ENCODE assay signal across 8 cellular contexts in the genomic region with DNA sequence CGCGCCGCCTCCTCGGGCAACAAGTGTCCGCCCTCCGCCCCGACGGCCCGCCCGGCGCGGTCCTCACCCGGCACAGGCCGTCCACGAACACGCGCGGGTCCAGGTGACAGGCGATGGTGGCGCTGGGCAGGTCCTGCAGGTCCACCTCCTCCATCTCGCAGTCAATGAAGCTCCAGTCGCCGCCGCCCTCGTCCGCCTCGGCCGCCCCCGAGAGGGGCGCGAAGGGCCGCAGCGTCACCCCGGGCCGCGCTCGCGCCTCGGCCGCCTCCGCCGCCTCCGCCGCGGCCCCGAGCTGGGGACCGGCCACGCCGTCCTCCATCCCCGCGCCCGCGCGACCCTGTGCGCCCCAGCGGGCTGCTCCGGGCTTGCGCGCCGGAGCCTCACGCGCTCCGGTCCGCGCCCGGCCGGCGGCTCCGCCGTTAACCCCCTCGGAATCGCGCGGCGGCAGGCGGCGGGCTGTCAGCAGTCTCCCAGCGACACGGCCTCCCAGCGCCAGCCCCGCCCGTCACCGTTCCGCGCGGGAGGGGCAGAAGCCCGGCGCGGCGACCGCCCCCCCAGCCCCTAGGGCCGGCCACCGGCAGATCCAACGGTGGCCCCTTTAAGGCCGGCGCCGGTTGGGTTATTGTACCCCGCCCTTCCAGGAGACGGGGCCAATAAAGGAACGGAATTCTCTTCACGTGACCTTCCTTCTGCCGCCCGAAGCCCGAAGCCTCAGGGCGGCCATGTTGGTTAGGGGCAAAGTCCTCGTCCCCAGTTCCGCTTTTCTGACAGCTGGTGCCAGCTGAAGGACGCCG. TPM values are rescaled to one million over a fixed set of nuclear protein-coding genes. Genes with fewer than 3 reads are reported as not detected.
DNase-seq lines count a peak whose midpoint lies in the region; ATAC-seq and TF ChIP-seq lines count a peak whose summit lies in the region.

Gene RCAN1 (minus strand): TSS at position 421 of the 794 bp plus-strand sequence. CDS start 102 bp downstream, at position 319.

- DNase-seq in GM12865 (ENCODE audit: low read depth), result peak; percentile 96
- DNase-seq in NCI-H1105 treated with DMSO at 0.1 percent for 48 hours (lab: John Stamatoyannopoulos, UW), result peak; percentile 94
- peak; percentile 66 for DNase-seq in activated naive CD8-positive, alpha-beta T cell treated with anti-CD3 and anti-CD28 coated beads, Interleukin-2, amount 50 U/mL, for 16 hours (ENCODE audit: low read depth, low spot score)
- DNase-seq in head of caudate nucleus, result peak; percentile 87 to 98 (median 94)
- peak; percentile 94 for DNase-seq in osteocyte (ENCODE audit: extremely low spot score, unreplicated experiment)
- peak; percentile 72 for DNase-seq in thoracic aorta (ENCODE audit: low spot score)

- H4K20me1 ChIP-seq in SU-DHL-6 (ENCODE audit: low read depth, low read length), result no peaks in the 10 kb centered on the region

- peak within 1 kb of the TSS; percentile 86 for H3K27ac Mint-ChIP-seq in osteocyte (ENCODE audit: unreplicated experiment)

- H3K4me1 Mint-ChIP-seq in osteocyte (ENCODE audit: unreplicated experiment), result peaks cover 9% of the 10 kb centered on the region

- H3F3A ChIP-seq in SU-DHL-6 (ENCODE audit: insufficient read depth), result no peaks in the 10 kb centered on the region

- ATAC-seq in HG02678 (IDR thresholded peaks at IDR 0.05; ENCODE audit: unreplicated experiment) (peak; percentile 96), thoracic aorta (ENCODE audit: insufficient number of reproducible peaks, low FRiP score, low read depth) (peak; percentile 95)

- peaks cover 17 to 26% of the 10 kb centered on the region in 2 donors for H3K4me1 ChIP-seq in thoracic aorta (ENCODE audit: control insufficient read depth in 1 of 2, low read depth in 2 of 2)

- H3K36me3 Mint-ChIP-seq in osteocyte (ENCODE audit: unreplicated experiment), result no peaks in the 10 kb centered on the region

- H3K36me3 ChIP-seq in SU-DHL-6 (ENCODE audit: low read length) (no peaks in the 10 kb centered on the region), thoracic aorta (no peaks in the 10 kb centered on the region)

- H3K4me3 ChIP-seq in GM12865 (ENCODE audit: low read depth, low read length) (peak within 1 kb of the TSS; percentile 65), SU-DHL-6 (ENCODE audit: insufficient read depth, low read length, poor library complexity, severe bottlenecking) (peak within 1 kb of the TSS; percentile 58), thoracic aorta (peak within 1 kb of the TSS; percentile 84)

- H3K27ac ChIP-seq in SU-DHL-6 (ENCODE audit: low read depth, low read length), result no peak within 1 kb of the TSS
- H3K27ac ChIP-seq in thoracic aorta, result peak within 1 kb of the TSS; percentile 78 to 84

- peak within 1 kb of the TSS; percentile 94 for H2AFZ ChIP-seq in SU-DHL-6 (ENCODE audit: low read depth, low read length, severe bottlenecking)

- H3K27me3 ChIP-seq in SU-DHL-6 (ENCODE audit: low read length) (no peaks in the 10 kb centered on the region), thoracic aorta (replicated peaks; ENCODE audit: insufficient read depth) (no peaks in the 10 kb centered on the region)

- peak within 1 kb of the TSS; percentile 71 for H3K4me2 ChIP-seq in SU-DHL-6 (ENCODE audit: low read depth, low read length, poor library complexity, severe bottlenecking)

- H3K9me3 ChIP-seq in SU-DHL-6 (ENCODE audit: insufficient read depth, low read length) (no peaks in the 10 kb centered on the region), thoracic aorta (no peaks in the 10 kb centered on the region)

- no peaks in the 10 kb centered on the region for H3K9me3 Mint-ChIP-seq in osteocyte (ENCODE audit: unreplicated experiment)

- peaks cover 13% of the 10 kb centered on the region for H3K27me3 Mint-ChIP-seq in osteocyte (ENCODE audit: unreplicated experiment)

- no peaks in the 10 kb centered on the region for H3K9me2 ChIP-seq in SU-DHL-6 (replicated peaks; ENCODE audit: insufficient read depth, low read length)

- H3K4me3 Mint-ChIP-seq in osteocyte (ENCODE audit: unreplicated experiment), result peak within 1 kb of the TSS; percentile 89

- intact Hi-C loops in head of caudate nucleus (cut with DNase I), result no loop called here

- no peaks in the 10 kb centered on the region for H3K79me2 ChIP-seq in SU-DHL-6 (ENCODE audit: insufficient read depth, low read length)

- H3K9ac ChIP-seq in SU-DHL-6 (ENCODE audit: low read length), result peak within 1 kb of the TSS; percentile 58

- no peak for TF ChIP-seq CTCF in GM12865 (IDR thresholded peaks at IDR 0.05; ENCODE audit: insufficient read depth, low read depth, low read length, missing control alignments)
- TF ChIP-seq CTCF in SU-DHL-6 (IDR thresholded peaks at IDR 0.05; ENCODE audit: insufficient read depth, low read length, poor library complexity, severe bottlenecking), result no peak
- TF ChIP-seq CTCF in osteocyte (IDR thresholded peaks at IDR 0.05), result no peak
- peak; percentile 4 for TF ChIP-seq CTCF in thoracic aorta (IDR thresholded peaks at IDR 0.05)

RNA-seq across cellular contexts. Expression of gene RCAN1, which starts in this region (rescaled TPM):
- total RNA-seq in osteocyte, result 61.5 and 68.5 TPM in 2 replicates
- 10 to 100 TPM; 39.3 to 45.2 TPM for total RNA-seq in thoracic aorta
